Comparison of ENCODE assay signal across 9 cellular contexts in the genomic region with DNA sequence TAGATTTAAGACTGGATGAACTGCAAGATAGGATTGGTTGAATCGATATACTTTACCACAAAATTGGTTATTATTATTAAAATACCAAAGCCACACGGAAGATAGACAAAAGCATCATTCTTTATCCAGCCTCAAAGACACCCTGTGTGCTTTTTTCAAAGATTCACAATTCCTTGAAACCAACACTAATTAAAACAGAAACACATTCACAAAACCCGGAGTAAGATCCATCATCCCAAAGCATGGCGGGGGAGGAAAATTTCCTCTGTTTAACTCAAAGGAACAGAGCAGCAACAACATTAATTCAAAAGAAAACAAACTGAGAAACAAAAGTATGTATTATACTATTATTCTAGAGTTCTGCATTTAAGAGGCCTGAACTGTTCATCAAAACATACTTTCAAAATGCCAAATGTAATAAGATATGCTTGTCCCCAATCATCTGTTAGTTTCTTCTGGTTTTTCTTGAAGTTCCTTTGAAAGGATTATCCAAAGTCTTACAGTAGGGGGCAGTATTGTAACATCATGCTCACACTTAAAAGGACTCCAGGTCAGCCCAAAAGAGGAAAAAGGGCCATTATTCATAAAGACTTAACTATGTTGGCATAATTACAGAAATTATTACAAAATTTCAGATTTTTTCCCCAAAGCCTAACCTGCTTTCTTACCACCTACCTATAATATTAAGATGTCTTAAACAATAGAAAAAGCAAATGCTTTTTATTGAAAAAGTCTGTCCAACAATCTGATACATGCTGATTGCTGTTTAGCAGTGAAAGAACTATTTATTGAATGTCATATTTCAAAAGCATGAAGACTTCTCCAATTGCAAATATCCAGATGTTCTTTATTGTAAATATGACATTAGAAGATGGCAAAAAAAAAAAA.
DNase-seq lines count a peak whose midpoint lies in the region; ATAC-seq and TF ChIP-seq lines count a peak whose summit lies in the region.
"Had no signal": no experiment of that assay in that cellular context is flagged by ENCODE, and none has a peak within 500 bp of the region (broad histone marks: within the 10 kb centered on the region; RNA-seq: fewer than 3 reads in every experiment).

No MANE protein-coding gene starts in this region.

- peaks cover 3% of the 10 kb centered on the region for H3K4me1 Mint-ChIP-seq in Caco-2 (ENCODE audit: low read depth, unreplicated experiment)
- H3K4me1 Mint-ChIP-seq in osteocyte (ENCODE audit: unreplicated experiment), result peaks cover 24% of the 10 kb centered on the region
- H3K4me1 Mint-ChIP-seq: T-cell had no signal

- H3K27ac ChIP-seq in SK-N-MC, result no peak overlapping the region

- no peaks in the 10 kb centered on the region for H3K36me3 Mint-ChIP-seq in Caco-2 (ENCODE audit: insufficient read depth, unreplicated experiment)
- no peaks in the 10 kb centered on the region for H3K36me3 Mint-ChIP-seq in osteocyte (ENCODE audit: unreplicated experiment)
- H3K36me3 Mint-ChIP-seq: T-cell had no signal

- POLR2A ChIA-PET in Caco-2 (lab: Charles Lee), result interaction anchor here (0.6 kb wide), 1 partner anchor 168 kb away, joined by 7 read pairs; no protein-coding TSS in a partner anchor

- H3K4me3 ChIP-seq in Caco-2 (ENCODE audit: low read depth, low read length) (no peak overlapping the region), SK-N-MC (peak overlapping the region; percentile 42), fibroblast of villous mesenchyme (ENCODE audit: low read depth, low read length) (peak overlapping the region; percentile 5)

- DNase-seq in Caco-2 (peak in 1 of 2 experiments; percentile 59), NCI-H1417 (lab: John Stamatoyannopoulos, UW) (peak; percentile 13 to 87 (median 78)), SK-N-MC (ENCODE audit: low read depth, low spot score) (peak; percentile 75), fibroblast of villous mesenchyme (ENCODE audit: low read depth) (peak; percentile 94), osteocyte (ENCODE audit: extremely low spot score, unreplicated experiment) (no peak), COLO668 (lab: John Stamatoyannopoulos, UW; ENCODE audit: unreplicated experiment) (no peak)

- H3K9me3 ChIP-seq in Caco-2 (no peaks in the 10 kb centered on the region), SK-N-MC (ENCODE audit: low read depth, low read length) (no peaks in the 10 kb centered on the region)

- BruUV-seq in Caco-2 (replicated peaks; lab: Mats Ljungman, UMichigan), result no TSS peak

- H3K9me3 Mint-ChIP-seq in Caco-2 (ENCODE audit: unreplicated experiment), result no peaks in the 10 kb centered on the region
- H3K9me3 Mint-ChIP-seq in osteocyte (ENCODE audit: unreplicated experiment), result no peaks in the 10 kb centered on the region
- H3K9me3 Mint-ChIP-seq: T-cell had no signal

- ATAC-seq in GM21367 (IDR thresholded peaks at IDR 0.05; ENCODE audit: unreplicated experiment), result peak; percentile 67
- ATAC-seq in HG03520 (IDR thresholded peaks at IDR 0.05; ENCODE audit: unreplicated experiment), result no peak
- ATAC-seq: T-cell had no signal

- H3K27ac Mint-ChIP-seq in Caco-2 (ENCODE audit: unreplicated experiment) (no peak overlapping the region), osteocyte (ENCODE audit: unreplicated experiment) (peak overlapping the region; percentile 70)
- H3K27ac Mint-ChIP-seq: T-cell had no signal

- H3K27me3 ChIP-seq in Caco-2 (replicated peaks; ENCODE audit: control insufficient read depth, insufficient read depth, low read length), result no peaks in the 10 kb centered on the region

- no peak overlapping the region for H3K9ac ChIP-seq in SK-N-MC (ENCODE audit: insufficient read length)

- intact Hi-C loops in Caco-2 (cut with micrococcal nuclease; ENCODE audit: unreplicated experiment), result loop anchor here (1.0 to 10.0 kb wide), 5 partner anchors 118 to 1036 kb away; partner anchors contain the start of genes FIP1L1 and LNX1

- no peak overlapping the region for H3K4me3 Mint-ChIP-seq in Caco-2 (ENCODE audit: unreplicated experiment)
- H3K4me3 Mint-ChIP-seq in osteocyte (ENCODE audit: unreplicated experiment), result peak overlapping the region; percentile 56
- H3K4me3 Mint-ChIP-seq: T-cell had no signal

- H3K36me3 ChIP-seq in Caco-2 (ENCODE audit: control insufficient read depth, insufficient read depth, low read length) (no peaks in the 10 kb centered on the region), SK-N-MC (ENCODE audit: insufficient read depth, low read length) (no peaks in the 10 kb centered on the region)

- H3K4me1 ChIP-seq in Caco-2, result no peaks in the 10 kb centered on the region

- CTCF ChIA-PET in Caco-2 (lab: Charles Lee), result interaction anchor here (0.6 to 0.7 kb wide), 3 partner anchors 9 to 308 kb away, joined by 3 read pairs; no protein-coding TSS in a partner anchor

- H3K27me3 Mint-ChIP-seq in Caco-2 (ENCODE audit: insufficient read depth, unreplicated experiment) (no peaks in the 10 kb centered on the region), osteocyte (ENCODE audit: unreplicated experiment) (no peaks in the 10 kb centered on the region)
- H3K27me3 Mint-ChIP-seq: T-cell had no signal

- peak; percentile 61 to 66 for TF ChIP-seq CTCF in Caco-2 (IDR thresholded peaks at IDR 0.05; ENCODE audit: insufficient read depth in 1 of 2, low read depth in 1 of 2, low read length in 1 of 2, severe bottlenecking in 1 of 2, unreplicated experiment in 1 of 2)
- peak; percentile 76 for TF ChIP-seq CTCF in fibroblast of villous mesenchyme (IDR thresholded peaks at IDR 0.05; ENCODE audit: insufficient read depth, low read depth, low read length)
- TF ChIP-seq CTCF in osteocyte (IDR thresholded peaks at IDR 0.05), result peak; percentile 78

Comparison
In these comparisons a context has a peak if more than half of its experiments do, and no peak if none do; other contexts are left out.
1. DNase-seq: peak in NCI-H1417 (3 of 3), SK-N-MC (single experiment) and fibroblast of villous mesenchyme (single experiment); none in osteocyte (single experiment) and COLO668 (single experiment).
2. Peak in every context shown above with its lines, with median percentiles within 50 percentile points of each other: CTCF ChIP-seq.